Comparison of ENCODE assay signal across 11 cellular contexts in the genomic region with DNA sequence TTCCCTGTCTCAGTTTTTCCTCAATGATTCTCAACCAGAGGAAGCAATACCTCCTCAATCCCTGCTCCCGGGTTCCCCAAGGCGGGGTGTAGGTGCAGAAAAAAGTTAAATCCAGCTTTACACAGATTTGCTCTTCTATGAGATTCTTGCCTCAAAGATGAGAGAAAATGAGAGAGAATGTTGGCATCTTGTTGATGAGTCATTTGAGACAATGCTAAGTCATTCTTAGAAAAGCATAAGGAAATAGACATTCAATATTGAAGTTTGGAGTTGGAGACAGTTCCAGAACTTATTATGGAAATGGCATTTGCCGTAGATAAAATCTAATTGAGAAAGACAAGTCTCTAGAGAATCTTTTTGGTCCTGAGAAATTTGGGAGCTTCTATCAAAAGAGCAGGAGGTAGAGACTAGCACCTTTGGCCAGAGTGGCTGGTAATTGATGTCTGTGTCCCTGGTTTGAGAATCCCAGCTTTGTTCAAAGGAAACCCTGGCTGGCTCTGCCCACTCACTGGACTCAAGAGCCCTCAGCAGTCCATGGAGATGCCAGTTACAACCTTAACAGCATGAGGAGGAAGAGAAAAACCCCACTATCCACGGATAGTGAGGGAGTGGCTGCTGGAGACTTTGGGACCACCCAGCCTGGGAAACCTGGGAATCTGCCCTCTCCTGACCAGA.
DNase-seq lines count a peak whose midpoint lies in the region; ATAC-seq and TF ChIP-seq lines count a peak whose summit lies in the region.
"Had no signal": no experiment of that assay in that cellular context is flagged by ENCODE, and none has a peak within 500 bp of the region (broad histone marks: within the 10 kb centered on the region; RNA-seq: fewer than 3 reads in every experiment).

No MANE protein-coding gene starts in this region.

- peaks cover 9% of the 10 kb centered on the region for H3K9me3 Mint-ChIP-seq in osteocyte (ENCODE audit: unreplicated experiment)

- no TSS peak for BruUV-seq in PC-3 (replicated peaks; lab: Mats Ljungman, UMichigan)

- POLR2A ChIA-PET in PC-3 (lab: Charles Lee; ENCODE audit: unreplicated experiment) = no interaction called here

- no peaks in the 10 kb centered on the region for H3K27me3 ChIP-seq in PC-3 (ENCODE audit: low read length)

- H3K4me1 ChIP-seq in PC-3 (ENCODE audit: insufficient read depth, low read length) = peaks cover 28% of the 10 kb centered on the region
- H3K4me1 ChIP-seq: Caco-2 had no signal

- CTCF ChIA-PET in PC-3 (lab: Charles Lee) = no interaction called here

- H3K27ac Mint-ChIP-seq in osteocyte (ENCODE audit: unreplicated experiment) = peak overlapping the region; percentile 92

- no peaks in the 10 kb centered on the region for H3K9me2 ChIP-seq in PC-3 (replicated peaks; ENCODE audit: low read length)

- H3K4me3 Mint-ChIP-seq in osteocyte (ENCODE audit: unreplicated experiment) = no peak overlapping the region

- peak; percentile 47 for DNase-seq in GM03348 (ENCODE audit: low spot score)
- DNase-seq in PC-3 = peak; percentile 63
- peak; percentile 51 for DNase-seq in epithelial cell of esophagus (ENCODE audit: low read depth)
- no peak for DNase-seq in osteocyte (ENCODE audit: extremely low spot score, unreplicated experiment)
- no peak for DNase-seq in hepatic stellate cell (ENCODE audit: low spot score)
- no peak for DNase-seq in activated CD8-positive, alpha-beta memory T cell treated with anti-CD3 and anti-CD28 coated beads, Interleukin-2, amount 50 U/mL, for 4 hours
- DNase-seq in posterior cingulate gyrus = no peak
- DNase-seq: Caco-2; effector CD4-positive, alpha-beta T cell had no signal

- H3K4me2 ChIP-seq in PC-3 (ENCODE audit: low read length) = peak overlapping the region; percentile 37

- H3K27ac ChIP-seq in PC-3 (ENCODE audit: low read length) = peak overlapping the region; percentile 84

- no peaks in the 10 kb centered on the region for H3K9me3 ChIP-seq in PC-3 (ENCODE audit: low read length)
- H3K9me3 ChIP-seq: Caco-2 had no signal

- H3K36me3 Mint-ChIP-seq in osteocyte (ENCODE audit: unreplicated experiment) = no peaks in the 10 kb centered on the region

- H2AFZ ChIP-seq in PC-3 (ENCODE audit: low read length) = peak overlapping the region; percentile 41; the same call in 1 of the 2 replicates

- no peaks in the 10 kb centered on the region for H4K20me1 ChIP-seq in PC-3 (ENCODE audit: low read length)

- H3K36me3 ChIP-seq in PC-3 (ENCODE audit: low read depth, low read length) = no peaks in the 10 kb centered on the region

- TF ChIP-seq CTCF in PC-3 (conservative IDR thresholded peaks at IDR 0.05; ENCODE audit: low read depth, low read length) (no peak), epithelial cell of esophagus (IDR thresholded peaks at IDR 0.05; ENCODE audit: insufficient read depth, low read depth, low read length, missing control alignments) (no peak), osteocyte (IDR thresholded peaks at IDR 0.05) (no peak)

- peak overlapping the region; percentile 38; the same call in 1 of the 2 replicates for H3K9ac ChIP-seq in PC-3 (ENCODE audit: low read length)

- intact Hi-C loops in PC-3 (cut with micrococcal nuclease) (loop anchor here (1.0 to 2.0 kb wide), 6 partner anchors 28 to 227 kb away; a partner anchor contains a TSS), posterior cingulate gyrus (cut with DNase I) (no loop called here)

- ATAC-seq in PC-3 (0 out of 2 replicates have a peak, but pooled peaks have one; percentile 12), HG03354 (IDR thresholded peaks at IDR 0.05; ENCODE audit: poor library complexity, severe bottlenecking, unreplicated experiment) (no peak)

- peaks cover 52% of the 10 kb centered on the region for H3K4me1 Mint-ChIP-seq in osteocyte (ENCODE audit: unreplicated experiment)

- H3K4me3 ChIP-seq in PC-3 (ENCODE audit: low read length) = no peak overlapping the region
- no peak overlapping the region for H3K4me3 ChIP-seq in epithelial cell of esophagus (ENCODE audit: low read length)
- H3K4me3 ChIP-seq: skin epidermis had no signal

- no peaks in the 10 kb centered on the region for H3F3A ChIP-seq in PC-3 (ENCODE audit: low read length, unreplicated experiment)

- no peaks in the 10 kb centered on the region for H3K27me3 Mint-ChIP-seq in osteocyte (ENCODE audit: unreplicated experiment)

- no peaks in the 10 kb centered on the region for H3K79me2 ChIP-seq in PC-3 (ENCODE audit: low read length)

Comparison
In these comparisons a context has a peak if more than half of its experiments do, and no peak if none do; other contexts are left out.
1. DNase-seq: peak in GM03348 (single experiment), PC-3 (single experiment) and epithelial cell of esophagus (single experiment); none in osteocyte (single experiment), hepatic stellate cell (single experiment), activated CD8-positive, alpha-beta memory T cell treated with anti-CD3 and anti-CD28 coated beads, Interleukin-2, amount 50 U/mL, for 4 hours (single experiment) and posterior cingulate gyrus (0 of 10).